10 cellular contexts compared by ENCODE assay signal in genomic region chr15:72222433-72222832, GRCh38. TPM values are rescaled to one million over a fixed set of nuclear protein-coding genes. Genes with fewer than 3 reads are reported as not detected.
DNase-seq lines count a peak whose midpoint lies in the region; ATAC-seq, FAIRE-seq and TF ChIP-seq lines count a peak whose summit lies in the region.
"Had no signal": no experiment of that assay in that cellular context is flagged by ENCODE, and none has a peak within 500 bp of the region (broad histone marks: within the 10 kb centered on the region; RNA-seq: fewer than 3 reads in every experiment).

No MANE protein-coding gene starts in this region.

- no peak for FAIRE-seq in HTR-8/SVneo (lab: Jason Lieb, UNC)
- FAIRE-seq: colon had no signal

- DNase-seq in ACHN: peak; percentile 72
- DNase-seq in HTR-8/SVneo (ENCODE audit: insufficient read length, low spot score): peak; percentile 71
- no peak for DNase-seq in memory B cell (ENCODE audit: low spot score in 2 of 2)
- DNase-seq in germinal center (ENCODE audit: low spot score): no peak
- DNase-seq in HK-2 (ENCODE audit: unreplicated experiment): no peak
- DNase-seq: NCI-H2081 had no signal

- H3K9me3 Mint-ChIP-seq in brain (peaks cover 0 to 2% (median 0%) of the 10 kb centered on the region in 5 experiments), memory B cell (no peaks in the 10 kb centered on the region)

- H3K36me3 Mint-ChIP-seq in brain: peaks cover 76% of the 10 kb centered on the region
- H3K36me3 Mint-ChIP-seq in memory B cell: peaks cover 25% of the 10 kb centered on the region

- no peak for TF ChIP-seq CTCF in brain (conservative IDR thresholded peaks at IDR 0.05)

- ATAC-seq in memory B cell (ENCODE audit: low read depth) (no peak), HG02798 (IDR thresholded peaks at IDR 0.05; ENCODE audit: poor library complexity, unreplicated experiment) (no peak), HG03095 (IDR thresholded peaks at IDR 0.05; ENCODE audit: unreplicated experiment) (no peak)

- H3K4me3 Mint-ChIP-seq in brain: peak overlapping the region; percentile 54 to 74 (median 63)
- H3K4me3 Mint-ChIP-seq in memory B cell: no peak overlapping the region

- H3K27ac Mint-ChIP-seq in brain (peak overlapping the region; percentile 78 to 97 (median 93)), memory B cell (peak overlapping the region; percentile 85)

- in situ Hi-C loops in ACHN (cut with HindIII; ENCODE audit: low pct_ligation_motif_present, low pct_unique_long_range_greater_than_20kb, low sequenced_read_pairs): no loop called here

- H3K27me3 Mint-ChIP-seq in brain: no peaks in the 10 kb centered on the region
- no peaks in the 10 kb centered on the region for H3K27me3 Mint-ChIP-seq in memory B cell

- H3K4me1 Mint-ChIP-seq in brain (peaks cover 78% of the 10 kb centered on the region), memory B cell (peaks cover 48% of the 10 kb centered on the region)

RNA-seq across cellular contexts. Expression of gene PKM, which starts 8.6 kb away (rescaled TPM):
- polyA plus RNA-seq in brain (ENCODE audit: insufficient read depth, low read depth, low replicate concordance): 979 TPM

RNA-seq across cellular contexts. Expression of gene GRAMD2A, which starts 24.8 kb away (rescaled TPM):
- 3.0 TPM for polyA plus RNA-seq in brain (ENCODE audit: insufficient read depth, low read depth, low replicate concordance)

RNA-seq across cellular contexts. Expression of gene PARP6, which starts 49.9 kb away (rescaled TPM):
- 124 TPM for polyA plus RNA-seq in brain (ENCODE audit: insufficient read depth, low read depth, low replicate concordance)

Comparison
In these comparisons a context has a peak if more than half of its experiments do, and no peak if none do; other contexts are left out.
1. DNase-seq: peak in ACHN (single experiment) and HTR-8/SVneo (single experiment); none in memory B cell (0 of 2), germinal center (single experiment) and HK-2 (single experiment).